ENCODE assay signal across 8 cellular contexts in genomic region chr11:20131744-20132666, GRCh38. TPM values are rescaled to one million over a fixed set of nuclear protein-coding genes. Genes with fewer than 3 reads are reported as not detected.
A peak's percentile ranks its signal among the peaks of the same experiment; 100 is the strongest.
DNase-seq lines count a peak whose midpoint lies in the region; ATAC-seq, FAIRE-seq and TF ChIP-seq lines count a peak whose summit lies in the region.

No MANE protein-coding gene starts in this region.

- DNase-seq in AG10803 (ENCODE audit: low read depth) = peak; percentile 50
- no peak for DNase-seq in GM18507 (ENCODE audit: extremely low spot score, insufficient read length, low read depth)
- peak; percentile 81 for DNase-seq in NCI-H69 (lab: John Stamatoyannopoulos, UW)
- DNase-seq in fibroblast of villous mesenchyme (ENCODE audit: low read depth) = peak; percentile 53
- DNase-seq in neural progenitor cell (ENCODE audit: low spot score) = peak; percentile 74
- peak; percentile 71 for DNase-seq in ureter (ENCODE audit: low spot score)
- DNase-seq in NCI-H146 (lab: John Stamatoyannopoulos, UW) = no peak

- H3K27me3 Mint-ChIP-seq in activated T-helper 17 cell treated with anti-CD3 and anti-CD28 coated beads, Interleukin-2, amount 50 U/mL, for 72 hours = peaks cover 27% of the 10 kb centered on the region
- H3K27me3 Mint-ChIP-seq in neural progenitor cell (ENCODE audit: insufficient read depth, low read depth) = peaks cover 29% of the 10 kb centered on the region

- H3K27ac Mint-ChIP-seq in activated T-helper 17 cell treated with anti-CD3 and anti-CD28 coated beads, Interleukin-2, amount 50 U/mL, for 72 hours = no peak overlapping the region
- H3K27ac Mint-ChIP-seq in neural progenitor cell = peak overlapping the region; percentile 55

- H3K36me3 Mint-ChIP-seq in activated T-helper 17 cell treated with anti-CD3 and anti-CD28 coated beads, Interleukin-2, amount 50 U/mL, for 72 hours (ENCODE audit: low read depth) = no peaks in the 10 kb centered on the region
- H3K36me3 Mint-ChIP-seq in neural progenitor cell = no peaks in the 10 kb centered on the region

- FAIRE-seq in GM18507 (lab: Jason Lieb, UNC) = peak; percentile 81

- no peaks in the 10 kb centered on the region for H3K79me2 ChIP-seq in neural progenitor cell (ENCODE audit: low read depth)

- TF ChIP-seq CTCF in AG10803 (conservative IDR thresholded peaks at IDR 0.05; ENCODE audit: low read length) (peak; percentile 92), fibroblast of villous mesenchyme (IDR thresholded peaks at IDR 0.05; ENCODE audit: insufficient read depth, low read depth, low read length) (peak; percentile 92), neural progenitor cell (IDR thresholded peaks at IDR 0.05) (peak; percentile 83)

- no peaks in the 10 kb centered on the region for H3K4me1 ChIP-seq in neural progenitor cell

- H3K4me3 ChIP-seq in AG10803 (ENCODE audit: low read length) = peak overlapping the region; percentile 71
- H3K4me3 ChIP-seq in fibroblast of villous mesenchyme (ENCODE audit: low read depth, low read length) = peak overlapping the region; percentile 51
- peak overlapping the region; percentile 23 for H3K4me3 ChIP-seq in neural progenitor cell

- H4K20me1 ChIP-seq in neural progenitor cell (ENCODE audit: low read depth) = no peaks in the 10 kb centered on the region

- H2AFZ ChIP-seq in neural progenitor cell (replicated peaks) = peak overlapping the region; percentile 75

- no peak overlapping the region for H3K9ac ChIP-seq in neural progenitor cell

- H3K36me3 ChIP-seq in neural progenitor cell = no peaks in the 10 kb centered on the region

- ATAC-seq in activated T-helper 17 cell treated with anti-CD3 and anti-CD28 coated beads, Interleukin-2, amount 50 U/mL, for 72 hours (replicated peaks) = peak; percentile 64

- H3K27ac ChIP-seq in neural progenitor cell = no peak overlapping the region

- peaks cover 16% of the 10 kb centered on the region for H3F3A ChIP-seq in neural progenitor cell (ENCODE audit: low read depth)

- H3K4me1 Mint-ChIP-seq in activated T-helper 17 cell treated with anti-CD3 and anti-CD28 coated beads, Interleukin-2, amount 50 U/mL, for 72 hours = peaks cover 5% of the 10 kb centered on the region
- peaks cover 9% of the 10 kb centered on the region for H3K4me1 Mint-ChIP-seq in neural progenitor cell

- H3K4me2 ChIP-seq in neural progenitor cell = peak overlapping the region; percentile 64

- H3K4me3 Mint-ChIP-seq in activated T-helper 17 cell treated with anti-CD3 and anti-CD28 coated beads, Interleukin-2, amount 50 U/mL, for 72 hours = peak overlapping the region; percentile 79
- peak overlapping the region; percentile 28 for H3K4me3 Mint-ChIP-seq in neural progenitor cell

- peaks cover 9% of the 10 kb centered on the region for H3K27me3 ChIP-seq in neural progenitor cell

- no peaks in the 10 kb centered on the region for H3K9me3 ChIP-seq in neural progenitor cell (ENCODE audit: low read depth)

- H3K9me3 Mint-ChIP-seq in activated T-helper 17 cell treated with anti-CD3 and anti-CD28 coated beads, Interleukin-2, amount 50 U/mL, for 72 hours = no peaks in the 10 kb centered on the region
- peaks cover 2% of the 10 kb centered on the region for H3K9me3 Mint-ChIP-seq in neural progenitor cell

RNA-seq across cellular contexts. Expression of gene DBX1, which starts 28.3 kb away (rescaled TPM):
- total RNA-seq in activated T-helper 17 cell treated with anti-CD3 and anti-CD28 coated beads, Interleukin-2, amount 50 U/mL, for 72 hours = not detected
- not detected in 2 replicates for total RNA-seq in fibroblast of villous mesenchyme
- total RNA-seq in neural progenitor cell (ENCODE audit: low replicate concordance) = 0.43 and 5.3 TPM in 2 replicates
- total RNA-seq in ureter = not detected

Comparison
In these comparisons a context has a peak if more than half of its experiments do, and no peak if none do; other contexts are left out.
1. DNase-seq: peak in AG10803 (single experiment), NCI-H69 (single experiment), fibroblast of villous mesenchyme (single experiment), neural progenitor cell (single experiment) and ureter (single experiment); none in GM18507 (single experiment) and NCI-H146 (single experiment).
2. Peak in every context shown above with its lines, with median percentiles within 50 percentile points of each other: H3K4me3 ChIP-seq and CTCF ChIP-seq.